Comparison of ENCODE assay signal across 8 cellular contexts in the genomic region with DNA sequence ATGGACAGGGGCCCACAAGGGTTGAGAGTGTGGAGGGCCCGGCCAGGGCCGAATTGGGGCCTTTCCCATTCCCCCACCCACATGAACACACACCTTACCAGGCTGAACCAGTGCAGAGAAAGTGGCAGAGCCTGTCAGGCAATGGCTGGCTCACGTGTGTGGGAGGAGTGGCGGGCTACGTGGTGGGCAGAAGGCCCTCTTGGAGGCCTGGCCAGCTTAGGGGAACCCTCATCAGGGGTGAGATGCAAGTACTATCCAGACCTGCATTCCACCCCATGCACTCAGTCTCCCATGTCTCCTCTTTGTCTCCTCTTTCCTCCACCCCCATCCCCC.
A peak's percentile ranks its signal among the peaks of the same experiment; 100 is the strongest.
DNase-seq lines count a peak whose midpoint lies in the region; ATAC-seq and TF ChIP-seq lines count a peak whose summit lies in the region.

No MANE protein-coding gene starts in this region.

- H3K27ac ChIP-seq in OCI-LY1 (ENCODE audit: low read depth, low read length, poor library complexity, severe bottlenecking) = no peak overlapping the region
- peak overlapping the region; percentile 50 for H3K27ac ChIP-seq in duodenal mucosa (ENCODE audit: low read depth, low read length)

- no peaks in the 10 kb centered on the region for H3K79me2 ChIP-seq in OCI-LY1 (ENCODE audit: insufficient read depth, low read length)

- H4K20me1 ChIP-seq in OCI-LY1 (ENCODE audit: insufficient read depth, low read length) = no peaks in the 10 kb centered on the region

- H3K4me3 ChIP-seq in OCI-LY1 (ENCODE audit: low read depth, low read length, poor library complexity, severe bottlenecking) (peak overlapping the region; percentile 58), duodenal mucosa (ENCODE audit: low read depth in 1 of 2, low read length in 2 of 2) (peak overlapping the region; percentile 69 to 93)

- ATAC-seq in GM21360 (IDR thresholded peaks at IDR 0.05; ENCODE audit: unreplicated experiment) (peak; percentile 31), GM18517 (IDR thresholded peaks at IDR 0.05; ENCODE audit: unreplicated experiment) (no peak)

- H3K27me3 ChIP-seq in OCI-LY1 (ENCODE audit: insufficient read depth, low read length) (no peaks in the 10 kb centered on the region), duodenal mucosa (ENCODE audit: control insufficient read depth in 1 of 2, insufficient read depth in 2 of 2, low read length in 2 of 2) (no peaks in the 10 kb centered on the region)

- H3K9ac ChIP-seq in OCI-LY1 (ENCODE audit: low read length) (no peak overlapping the region), duodenal mucosa (ENCODE audit: low read depth in 1 of 2, low read length in 2 of 2) (peak overlapping the region; percentile 74 to 84)

- DNase-seq in midbrain (lab: John Stamatoyannopoulos, UW) (peak; percentile 7), NCI-H1417 (lab: John Stamatoyannopoulos, UW) (no peak), GM13976 (ENCODE audit: low spot score) (no peak), NCI-H510A treated with DMSO at 0.1 percent for 48 hours (lab: John Stamatoyannopoulos, UW) (no peak)

- no peaks in the 10 kb centered on the region for H3K36me3 ChIP-seq in OCI-LY1 (ENCODE audit: insufficient read depth, low read length)
- H3K36me3 ChIP-seq in duodenal mucosa (ENCODE audit: control insufficient read depth in 1 of 2, insufficient read depth in 2 of 2, low read length in 2 of 2) = no peaks in the 10 kb centered on the region

- no peaks in the 10 kb centered on the region for H3K9me3 ChIP-seq in OCI-LY1 (ENCODE audit: low read length)
- H3K9me3 ChIP-seq in duodenal mucosa (ENCODE audit: control insufficient read depth in 1 of 2, low read length in 2 of 2) = no peaks in the 10 kb centered on the region

- no peak for TF ChIP-seq CTCF in OCI-LY1 (IDR thresholded peaks at IDR 0.05; ENCODE audit: low read length)
- no peak for TF ChIP-seq CTCF in GM13976 (IDR thresholded peaks at IDR 0.05; ENCODE audit: borderline replicate concordance, control extremely low read depth, extremely low read depth, insufficient read depth, missing control alignments)

- H3F3A ChIP-seq in OCI-LY1 (ENCODE audit: insufficient read depth, low read length) = no peaks in the 10 kb centered on the region

- H3K9me2 ChIP-seq in OCI-LY1 (ENCODE audit: low read depth, low read length) = no peaks in the 10 kb centered on the region

- no peaks in the 10 kb centered on the region for H3K4me1 ChIP-seq in OCI-LY1 (ENCODE audit: insufficient read depth, low read length, severe bottlenecking)
- H3K4me1 ChIP-seq in duodenal mucosa (ENCODE audit: control insufficient read depth in 1 of 2, insufficient read depth in 2 of 2, low read length in 2 of 2) = peaks cover 0 to 3% of the 10 kb centered on the region in 2 donors

- in situ Hi-C loops in GM13976 (cut with MboI; ENCODE audit: low sequenced_read_pairs, unreplicated experiment) = no loop called here

- H3K4me2 ChIP-seq in OCI-LY1 (ENCODE audit: low read length) = peak overlapping the region; percentile 60; the same call in 1 of the 2 replicates

- no peak overlapping the region for H2AFZ ChIP-seq in OCI-LY1 (ENCODE audit: low read length)
